In genomic region chr7:157713591-157713990, GRCh38 we compare ENCODE assay signal across 15 cellular contexts.
DNase-seq lines count a peak whose midpoint lies in the region; ATAC-seq and TF ChIP-seq lines count a peak whose summit lies in the region.
"Had no signal": no experiment of that assay in that cellular context is flagged by ENCODE, and none has a peak within 500 bp of the region (broad histone marks: within the 10 kb centered on the region; RNA-seq: fewer than 3 reads in every experiment).

No MANE protein-coding gene starts in this region.

- H3K9me3 ChIP-seq in H9 (ENCODE audit: control insufficient read depth, low read depth, low read length) (no peaks in the 10 kb centered on the region), endodermal cell (ENCODE audit: control insufficient read depth, low read length) (peaks cover 53% of the 10 kb centered on the region)
- H3K9me3 ChIP-seq: A549, Caco-2, HAP-1 had no signal

- H3K36me3 Mint-ChIP-seq in activated CD4-positive, alpha-beta T cell treated with anti-CD3 and anti-CD28 coated beads, Interleukin-2, amount 10 ng/mL, durations not matched to agents 24 days and 14 days (ENCODE audit: low read depth) = no peaks in the 10 kb centered on the region
- H3K36me3 Mint-ChIP-seq in H9 (ENCODE audit: insufficient read depth in 1 of 3, low read depth in 3 of 3) (no peaks in the 10 kb centered on the region), endodermal cell (ENCODE audit: low read depth) (no peaks in the 10 kb centered on the region)

- no peaks in the 10 kb centered on the region for H3K9me3 Mint-ChIP-seq in activated CD4-positive, alpha-beta T cell treated with anti-CD3 and anti-CD28 coated beads, Interleukin-2, amount 10 ng/mL, durations not matched to agents 24 days and 14 days
- H3K9me3 Mint-ChIP-seq in H9 = peaks cover 0 to 2% of the 10 kb centered on the region in 2 experiments; a peak in 2 of 5 replicates
- H3K9me3 Mint-ChIP-seq in endodermal cell = peaks cover 4% of the 10 kb centered on the region
- H3K9me3 Mint-ChIP-seq: CD4-positive, alpha-beta T cell had no signal

- no peak overlapping the region for H3T11ph ChIP-seq in H9 (ENCODE audit: low read length)

- no peak overlapping the region for H2BK15ac ChIP-seq in H9 (ENCODE audit: low read depth, low read length)

- H3K56ac ChIP-seq in H9 (ENCODE audit: insufficient read length, low read depth, low read length) = no peak overlapping the region

- H2AK5ac ChIP-seq in H9 (ENCODE audit: insufficient read length, low read length) = no peak overlapping the region

- no peak overlapping the region for H4K5ac ChIP-seq in H9 (ENCODE audit: insufficient read length, low read depth, low read length)

- H2AFZ ChIP-seq in H9 (ENCODE audit: low read length) = no peak overlapping the region

- ATAC-seq in HG02678 (IDR thresholded peaks at IDR 0.05; ENCODE audit: unreplicated experiment) = no peak
- ATAC-seq: A549 had no signal

- H3K36me3 ChIP-seq in endodermal cell (ENCODE audit: control insufficient read depth, insufficient read depth, low read length) = no peaks in the 10 kb centered on the region
- H3K36me3 ChIP-seq: HAP-1 had no signal

- no peak overlapping the region for H2BK12ac ChIP-seq in H9 (ENCODE audit: insufficient read length, low read depth, low read length)

- H4K8ac ChIP-seq in H9 (replicated peaks; ENCODE audit: insufficient read length, low read depth, low read length) = no peak overlapping the region

- no peak overlapping the region for H3K27ac Mint-ChIP-seq in activated CD4-positive, alpha-beta T cell treated with anti-CD3 and anti-CD28 coated beads, Interleukin-2, amount 10 ng/mL, durations not matched to agents 24 days and 14 days
- no peak overlapping the region for H3K27ac Mint-ChIP-seq in H9
- no peak overlapping the region for H3K27ac Mint-ChIP-seq in endodermal cell
- H3K27ac Mint-ChIP-seq: CD4-positive, alpha-beta T cell had no signal

- no peaks in the 10 kb centered on the region for H4K20me1 ChIP-seq in H9 (ENCODE audit: control insufficient read depth, insufficient read depth, insufficient read length)

- no peak overlapping the region for H2BK120ac ChIP-seq in H9 (ENCODE audit: low read depth, low read length, poor library complexity, severe bottlenecking)

- H3K4me1 Mint-ChIP-seq in activated CD4-positive, alpha-beta T cell treated with anti-CD3 and anti-CD28 coated beads, Interleukin-2, amount 10 ng/mL, durations not matched to agents 24 days and 14 days = no peaks in the 10 kb centered on the region
- H3K4me1 Mint-ChIP-seq in H9 (peaks cover 0 to 11% of the 10 kb centered on the region in 2 experiments; a peak in 2 of 4 replicates), endodermal cell (peaks cover 3% of the 10 kb centered on the region)

- H3K4ac ChIP-seq in H9 (ENCODE audit: low read depth, low read length) = no peak overlapping the region

- no peak overlapping the region for H3K9ac ChIP-seq in H9 (ENCODE audit: extremely low read depth, insufficient read length, low read length)
- H3K9ac ChIP-seq in endodermal cell (ENCODE audit: extremely low read depth, low read length, poor library complexity, severe bottlenecking) = no peak overlapping the region

- no peaks in the 10 kb centered on the region for H3K27me3 Mint-ChIP-seq in activated CD4-positive, alpha-beta T cell treated with anti-CD3 and anti-CD28 coated beads, Interleukin-2, amount 10 ng/mL, durations not matched to agents 24 days and 14 days
- H3K27me3 Mint-ChIP-seq in H9 (ENCODE audit: low read depth) = peaks cover 58% of the 10 kb centered on the region
- H3K27me3 Mint-ChIP-seq in endodermal cell (ENCODE audit: insufficient read depth) = no peaks in the 10 kb centered on the region

- H3K79me1 ChIP-seq in H9 (ENCODE audit: insufficient read depth, low read depth, low read length, poor library complexity, severe bottlenecking) = no peaks in the 10 kb centered on the region

- TF ChIP-seq CTCF in H9 (conservative IDR thresholded peaks at IDR 0.05) (no peak), endodermal cell (conservative IDR thresholded peaks at IDR 0.05) (no peak)

- no peaks in the 10 kb centered on the region for H3K27me3 ChIP-seq in H9 (ENCODE audit: insufficient read depth, low read length)
- no peaks in the 10 kb centered on the region for H3K27me3 ChIP-seq in endodermal cell (ENCODE audit: control insufficient read depth, insufficient read depth, low read length, poor library complexity, severe bottlenecking)

- H3K4me3 Mint-ChIP-seq in activated CD4-positive, alpha-beta T cell treated with anti-CD3 and anti-CD28 coated beads, Interleukin-2, amount 10 ng/mL, durations not matched to agents 24 days and 14 days = no peak overlapping the region
- no peak overlapping the region for H3K4me3 Mint-ChIP-seq in H9
- no peak overlapping the region for H3K4me3 Mint-ChIP-seq in endodermal cell
- H3K4me3 Mint-ChIP-seq: CD4-positive, alpha-beta T cell had no signal

- H3K18ac ChIP-seq in H9 (ENCODE audit: insufficient read length, low read depth, low read length) = no peak overlapping the region

- no peak overlapping the region for H2BK5ac ChIP-seq in H9 (ENCODE audit: insufficient read length, low read length)

- no peak overlapping the region for H3K4me2 ChIP-seq in H9 (ENCODE audit: insufficient read depth, insufficient read length, low read length)
- H3K4me2 ChIP-seq: A549 had no signal

- no peaks in the 10 kb centered on the region for H3K23me2 ChIP-seq in H9 (ENCODE audit: insufficient read length, low read depth, low read length, poor library complexity, severe bottlenecking)

- no CpG with 5 or more reads among the region's 16 CpGs for WGBS in H9 (ENCODE audit: extremely low coverage, insufficient read length, low lambda C conversion rate)
- WGBS in endodermal cell (ENCODE audit: insufficient coverage in 1 of 2, insufficient read length in 1 of 2), 2 experiments = 78 to 82% methylated on average over 11 to 16 of the region's 16 CpGs

- no peak overlapping the region for H3K14ac ChIP-seq in H9 (ENCODE audit: insufficient read depth, low read length)

- no peak overlapping the region for H3K27ac ChIP-seq in H9 (ENCODE audit: insufficient read length, low read depth, low read length)
- H3K27ac ChIP-seq in endodermal cell (ENCODE audit: low read depth, low read length) = no peak overlapping the region
- H3K27ac ChIP-seq: 22Rv1, A549, C4-2B had no signal

- intact Hi-C loops in activated CD4-positive, alpha-beta T cell treated with anti-CD3 and anti-CD28 coated beads, Interleukin-2, amount 10 ng/mL, durations not matched to agents 24 days and 14 days (cut with micrococcal nuclease) = no loop called here
- intact Hi-C loops in posterior vena cava (cut with DNase I) = no loop called here

- no peak overlapping the region for H4K91ac ChIP-seq in H9 (ENCODE audit: insufficient read length, low read depth, low read length)

- H3K79me2 ChIP-seq in H9 (ENCODE audit: insufficient read depth, low read length) = no peaks in the 10 kb centered on the region

- H3K4me3 ChIP-seq in endodermal cell (ENCODE audit: low read length) = no peak overlapping the region
- H3K4me3 ChIP-seq: A549, HAP-1 had no signal

- peak; percentile 34 for DNase-seq in activated CD4-positive, alpha-beta T cell treated with anti-CD3 and anti-CD28 coated beads, Interleukin-2, amount 10 ng/mL, durations not matched to agents 24 days and 14 days
- DNase-seq in activated CD4-positive, alpha-beta T cell treated with anti-CD3 and anti-CD28 coated beads for 4 hours = no peak
- DNase-seq in H9 (peak; percentile 10), endodermal cell (peak; percentile 14), posterior vena cava (ENCODE audit: low spot score) (peak; percentile 53), NCI-H748 (lab: John Stamatoyannopoulos, UW; ENCODE audit: unreplicated experiment) (no peak), inferior parietal cortex (ENCODE audit: extremely low spot score) (no peak)
- DNase-seq: AML-193; Caco-2; CD4-positive, alpha-beta T cell had no signal

- no peak overlapping the region for H3K23ac ChIP-seq in H9 (ENCODE audit: insufficient read length, low read depth, low read length)

- H3K4me1 ChIP-seq in H9 (ENCODE audit: insufficient read depth, low read length) (no peaks in the 10 kb centered on the region), endodermal cell (ENCODE audit: control insufficient read depth, insufficient read depth, low read length) (no peaks in the 10 kb centered on the region)
- H3K4me1 ChIP-seq: A549, Caco-2, HAP-1 had no signal

- no peak overlapping the region for H2BK20ac ChIP-seq in H9 (ENCODE audit: low read depth, low read length, poor library complexity, severe bottlenecking)

Comparison
In these comparisons a context has a peak if more than half of its experiments do, and no peak if none do; other contexts are left out.
1. DNase-seq: peak in activated CD4-positive, alpha-beta T cell treated with anti-CD3 and anti-CD28 coated beads, Interleukin-2, amount 10 ng/mL, durations not matched to agents 24 days and 14 days (single experiment), H9 (single experiment), endodermal cell (single experiment) and posterior vena cava (single experiment); none in activated CD4-positive, alpha-beta T cell treated with anti-CD3 and anti-CD28 coated beads for 4 hours (0 of 2), NCI-H748 (single experiment) and inferior parietal cortex (single experiment).